In the genomic region with DNA sequence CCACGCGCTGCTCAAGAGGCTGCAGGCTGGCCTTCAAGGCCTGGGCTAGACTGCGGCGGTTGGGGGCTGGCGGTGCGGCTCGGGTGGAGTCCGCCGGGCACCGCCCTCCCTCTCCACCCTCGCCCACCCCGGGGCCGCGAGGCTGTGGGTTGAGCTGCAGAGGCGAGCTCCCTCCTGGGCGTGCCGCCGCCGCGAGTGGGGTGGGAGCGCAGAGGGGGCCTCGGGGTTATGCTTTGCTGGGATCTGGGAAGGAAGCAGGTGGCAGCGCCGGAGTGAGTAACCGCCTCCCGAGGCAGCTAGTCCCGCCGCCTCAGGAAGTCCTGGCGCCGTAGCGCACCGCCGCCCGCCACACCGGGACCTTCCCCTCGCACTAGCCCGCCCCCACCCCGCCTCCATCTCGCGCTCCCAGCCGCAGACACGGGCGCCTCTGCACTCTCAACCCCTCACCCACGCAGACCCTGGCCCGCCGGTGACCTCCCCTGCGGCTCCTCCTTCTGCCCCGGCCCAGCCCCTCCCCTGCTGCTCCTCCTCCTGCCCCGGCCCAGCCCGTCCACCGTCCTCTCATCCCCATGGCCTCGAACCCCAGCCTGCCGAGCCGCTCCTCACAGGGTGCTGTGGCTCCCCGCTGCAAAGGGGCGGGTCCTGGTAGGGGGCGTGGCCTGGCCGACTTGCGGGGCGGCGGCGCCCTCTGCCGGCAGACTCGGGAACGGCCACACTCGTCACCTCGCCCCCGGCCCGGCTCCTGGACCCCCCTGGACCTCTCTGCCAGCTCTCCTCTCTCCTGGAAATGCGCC, we compare ENCODE assay signal across 8 cellular contexts. TPM values are rescaled to one million over a fixed set of nuclear protein-coding genes. Genes with fewer than 3 reads are reported as not detected.
A peak's percentile ranks its signal among the peaks of the same experiment; 100 is the strongest.
DNase-seq lines count a peak whose midpoint lies in the region; ATAC-seq and TF ChIP-seq lines count a peak whose summit lies in the region.

No MANE protein-coding gene starts in this region.

- H3K4me3 ChIP-seq in lower leg skin (ENCODE audit: low read depth, poor library complexity, severe bottlenecking) = peak overlapping the region; percentile 22

- H3K36me3 Mint-ChIP-seq in activated CD4-positive, alpha-beta T cell treated with anti-CD3 and anti-CD28 coated beads, Interleukin-2, amount 10 ng/mL, durations not matched to agents 7 days and 5 days (ENCODE audit: low read depth) = no peaks in the 10 kb centered on the region
- no peaks in the 10 kb centered on the region for H3K36me3 Mint-ChIP-seq in dendritic cell treated with granulocyte-macrophage colony-stimulating factor and Interleukin-4, amounts not matched to agents 40 ng/mL and 50 ng/mL, for 4 days (ENCODE audit: low read depth)

- DNase-seq in DMS153 treated with DMSO at 0.1 percent for 48 hours (lab: John Stamatoyannopoulos, UW; ENCODE audit: unreplicated experiment) = peak; percentile 56
- peak; percentile 66 for DNase-seq in NCI-H345 treated with DMSO at 0.1 percent for 48 hours (lab: John Stamatoyannopoulos, UW; ENCODE audit: unreplicated experiment)
- peak; percentile 93 for DNase-seq in activated CD4-positive, alpha-beta T cell treated with anti-CD3 and anti-CD28 coated beads, Interleukin-2, amount 10 ng/mL, durations not matched to agents 7 days and 5 days
- DNase-seq in lower leg skin (ENCODE audit: low spot score in 2 of 2) = peak; percentile 82 to 98
- peak; percentile 93 to 97 for DNase-seq in stimulated activated CD4-positive, alpha-beta T cell treated with anti-CD3 and anti-CD28 coated beads, Interleukin-4, amount 100 ng/mL, for 48 hours (ENCODE audit: low read depth in 2 of 2)

- TF ChIP-seq CTCF in lower leg skin (IDR thresholded peaks at IDR 0.05) = peak in 1 of 3 donors; percentile 91

- POLR2A ChIA-PET in activated CD4-positive, alpha-beta T cell treated with anti-CD3 and anti-CD28 coated beads, Interleukin-2, amount 10 ng/mL, durations not matched to agents 7 days and 5 days (lab: Charles Lee) = interaction anchor here (0.7 kb wide), 1 partner anchor 15 kb away, joined by 3 read pairs; no protein-coding TSS in a partner anchor

- no peaks in the 10 kb centered on the region for H3K9me3 Mint-ChIP-seq in activated CD4-positive, alpha-beta T cell treated with anti-CD3 and anti-CD28 coated beads, Interleukin-2, amount 10 ng/mL, durations not matched to agents 7 days and 5 days
- H3K9me3 Mint-ChIP-seq in dendritic cell treated with granulocyte-macrophage colony-stimulating factor and Interleukin-4, amounts not matched to agents 40 ng/mL and 50 ng/mL, for 4 days = no peaks in the 10 kb centered on the region

- ATAC-seq in HG02623 (IDR thresholded peaks at IDR 0.05; ENCODE audit: unreplicated experiment) (peak; percentile 38), GM18498 (IDR thresholded peaks at IDR 0.05; ENCODE audit: unreplicated experiment) (no peak)

- peak overlapping the region; percentile 99 for H3K27ac Mint-ChIP-seq in activated CD4-positive, alpha-beta T cell treated with anti-CD3 and anti-CD28 coated beads, Interleukin-2, amount 10 ng/mL, durations not matched to agents 7 days and 5 days
- H3K27ac Mint-ChIP-seq in dendritic cell treated with granulocyte-macrophage colony-stimulating factor and Interleukin-4, amounts not matched to agents 40 ng/mL and 50 ng/mL, for 4 days = peak overlapping the region; percentile 99

- intact Hi-C loops in dendritic cell treated with granulocyte-macrophage colony-stimulating factor and Interleukin-4, amounts not matched to agents 40 ng/mL and 50 ng/mL, for 4 days (cut with micrococcal nuclease) = loop anchor here (1.0 kb wide), 1 partner anchor 30 kb away; no protein-coding TSS in a partner anchor
- intact Hi-C loops in lower leg skin (cut with DNase I; ENCODE audit: low total_unique reads) = no loop called here

- 1% methylated on average over 41 to 60 of the region's 70 CpGs for WGBS in lower leg skin, 2 donors

- H3K4me3 Mint-ChIP-seq in activated CD4-positive, alpha-beta T cell treated with anti-CD3 and anti-CD28 coated beads, Interleukin-2, amount 10 ng/mL, durations not matched to agents 7 days and 5 days = peak overlapping the region; percentile 84
- peak overlapping the region; percentile 81 for H3K4me3 Mint-ChIP-seq in dendritic cell treated with granulocyte-macrophage colony-stimulating factor and Interleukin-4, amounts not matched to agents 40 ng/mL and 50 ng/mL, for 4 days

- no peaks in the 10 kb centered on the region for H3K27me3 Mint-ChIP-seq in activated CD4-positive, alpha-beta T cell treated with anti-CD3 and anti-CD28 coated beads, Interleukin-2, amount 10 ng/mL, durations not matched to agents 7 days and 5 days
- H3K27me3 Mint-ChIP-seq in dendritic cell treated with granulocyte-macrophage colony-stimulating factor and Interleukin-4, amounts not matched to agents 40 ng/mL and 50 ng/mL, for 4 days = peaks cover 24% of the 10 kb centered on the region

- no peak for TF ChIP-seq POLR2A in lower leg skin (IDR thresholded peaks at IDR 0.05)

- CTCF ChIA-PET in activated CD4-positive, alpha-beta T cell treated with anti-CD3 and anti-CD28 coated beads, Interleukin-2, amount 10 ng/mL, durations not matched to agents 7 days and 5 days (lab: Charles Lee) = interaction anchor here (0.7 to 12.4 kb wide), 22 partner anchors 9 to 272 kb away, joined by 3 to 225 read pairs (median 5); a partner anchor contains a TSS

- peaks cover 46% of the 10 kb centered on the region for H3K4me1 Mint-ChIP-seq in activated CD4-positive, alpha-beta T cell treated with anti-CD3 and anti-CD28 coated beads, Interleukin-2, amount 10 ng/mL, durations not matched to agents 7 days and 5 days
- H3K4me1 Mint-ChIP-seq in dendritic cell treated with granulocyte-macrophage colony-stimulating factor and Interleukin-4, amounts not matched to agents 40 ng/mL and 50 ng/mL, for 4 days (ENCODE audit: low read depth) = peaks cover 50% of the 10 kb centered on the region

RNA-seq across cellular contexts. Expression of a gene that starts 16.6 kb away (rescaled TPM):
- total RNA-seq in activated CD4-positive, alpha-beta T cell treated with anti-CD3 and anti-CD28 coated beads, Interleukin-2, amount 10 ng/mL, durations not matched to agents 7 days and 5 days = 1 to 10 TPM; 5.7 to 6.9 TPM
- 10 to 100 TPM; 14.6 to 34.2 (median 25.9) TPM for total RNA-seq in lower leg skin

RNA-seq across cellular contexts. Expression of a gene that starts 27.9 kb away (rescaled TPM):
- total RNA-seq in activated CD4-positive, alpha-beta T cell treated with anti-CD3 and anti-CD28 coated beads, Interleukin-2, amount 10 ng/mL, durations not matched to agents 7 days and 5 days = 1 to 10 TPM; 2.1 to 2.7 TPM
- 100 to 1,000 TPM in 2 of 4 donors, 10 to 100 TPM in 2; 28.7 to 121 (median 105) TPM for total RNA-seq in lower leg skin

RNA-seq across cellular contexts. Expression of a gene that starts 46.4 kb away (rescaled TPM):
- 10 to 100 TPM; 28.3 to 30.4 TPM for total RNA-seq in activated CD4-positive, alpha-beta T cell treated with anti-CD3 and anti-CD28 coated beads, Interleukin-2, amount 10 ng/mL, durations not matched to agents 7 days and 5 days
- total RNA-seq in lower leg skin = 10 to 100 TPM; 42.6 to 71.6 (median 55.2) TPM

RNA-seq across cellular contexts. Expression of a gene that starts 56.1 kb away (rescaled TPM):
- not detected for total RNA-seq in activated CD4-positive, alpha-beta T cell treated with anti-CD3 and anti-CD28 coated beads, Interleukin-2, amount 10 ng/mL, durations not matched to agents 7 days and 5 days
- total RNA-seq in lower leg skin = under 1 TPM in 1 of 4 donors, not detected in 3; 0.71 TPM

Comparison
In these comparisons a context has a peak if more than half of its experiments do, and no peak if none do; other contexts are left out.
1. RNA of a gene that starts 27.9 kb away (total RNA-seq): 28.7 to 121 TPM in lower leg skin; 2.1 to 2.7 TPM in activated CD4-positive, alpha-beta T cell treated with anti-CD3 and anti-CD28 coated beads, Interleukin-2, amount 10 ng/mL, durations not matched to agents 7 days and 5 days; every median in the first group is over 4 times any median in the second.
2. Peak in every context shown above with its lines, with median percentiles within 50 percentile points of each other: DNase-seq.